In genomic region chr7:76395605-76396004, GRCh38 we compare ENCODE assay signal across 3 cellular contexts. TPM values are rescaled to one million over a fixed set of nuclear protein-coding genes. Genes with fewer than 3 reads are reported as not detected.
"Had no signal": no experiment of that assay in that cellular context is flagged by ENCODE, and none has a peak within 500 bp of the region (broad histone marks: within the 10 kb centered on the region; RNA-seq: fewer than 3 reads in every experiment).

No MANE protein-coding gene starts in this region.

RNA-seq across cellular contexts. Expression of gene ZP3, which starts 29.1 kb away (rescaled TPM):
- total RNA-seq: left ventricle myocardium inferior, lower lobe of right lung, progenitor cell of endocrine pancreas had no signal
